8 cellular contexts compared by ENCODE assay signal in the genomic region with DNA sequence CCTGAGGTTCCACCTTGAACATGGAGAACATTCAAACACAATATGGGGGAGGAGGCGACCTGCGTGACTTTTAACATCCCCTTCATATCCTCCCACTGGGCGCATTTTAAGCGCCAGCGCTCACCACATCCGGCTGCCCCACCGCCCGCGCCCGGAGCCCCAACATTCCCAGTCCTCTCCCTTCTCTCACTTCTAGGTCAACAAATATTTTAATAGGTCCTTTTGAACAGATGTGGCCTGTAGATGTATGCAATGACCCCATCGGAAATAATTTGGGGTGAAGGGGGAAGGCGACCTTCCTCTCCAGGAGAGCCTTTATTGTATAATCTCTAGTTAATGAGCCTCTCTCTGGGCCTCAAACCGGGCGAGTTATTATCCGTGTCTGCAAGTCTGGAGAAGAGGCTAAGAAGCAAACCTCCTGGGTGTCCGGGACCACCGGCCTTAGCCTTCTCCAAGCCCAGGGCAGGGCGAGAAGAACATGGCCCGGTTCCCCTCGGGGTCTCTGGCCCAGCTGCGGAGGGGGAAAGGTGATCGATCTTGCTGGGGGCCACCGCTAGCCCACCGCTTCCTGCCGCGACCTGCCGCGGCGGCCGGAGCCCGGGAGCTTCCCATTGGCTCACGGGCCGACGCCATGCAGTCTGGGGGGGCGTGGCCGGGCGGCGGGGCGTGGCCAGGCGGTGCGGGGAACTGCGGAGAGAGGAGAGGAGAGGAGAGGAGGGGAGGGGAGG.
DNase-seq lines count a peak whose midpoint lies in the region; ATAC-seq lines count a peak whose summit lies in the region.

No MANE protein-coding gene starts in this region.

- no peaks in the 10 kb centered on the region for H3K4me1 ChIP-seq in CD8-positive, alpha-beta memory T cell (ENCODE audit: insufficient read depth, low read length)

- no peaks in the 10 kb centered on the region for H3K27me3 ChIP-seq in CD8-positive, alpha-beta memory T cell (ENCODE audit: insufficient read depth, low read length, poor library complexity, severe bottlenecking)

- no peaks in the 10 kb centered on the region for H3K36me3 Mint-ChIP-seq in CD8-positive, alpha-beta memory T cell
- H3K36me3 Mint-ChIP-seq in activated T-cell treated with anti-CD3 and anti-CD28 coated beads, Interleukin-2, amount 50 U/mL, for 72 hours (ENCODE audit: insufficient read depth in 2 of 2) = peaks cover 0 to 2% of the 10 kb centered on the region in 2 donors
- H3K36me3 Mint-ChIP-seq in natural killer cell treated with Interleukin-12 subunit alpha and Interleukin-12 subunit beta and Interleukin-15 and Interleukin-18, amount 100 ng/mL, for 72 hours = no peaks in the 10 kb centered on the region

- no peak overlapping the region for H3K27ac ChIP-seq in CD8-positive, alpha-beta memory T cell (ENCODE audit: low read depth, low read length)

- H3K27ac Mint-ChIP-seq in CD8-positive, alpha-beta memory T cell = no peak overlapping the region
- no peak overlapping the region for H3K27ac Mint-ChIP-seq in activated T-cell treated with anti-CD3 and anti-CD28 coated beads, Interleukin-2, amount 50 U/mL, for 72 hours
- no peak overlapping the region for H3K27ac Mint-ChIP-seq in natural killer cell treated with Interleukin-12 subunit alpha and Interleukin-12 subunit beta and Interleukin-15 and Interleukin-18, amount 100 ng/mL, for 72 hours

- DNase-seq in CD8-positive, alpha-beta memory T cell = peak in 4 of 5 donors; percentile 4 to 50 (median 33)
- peak; percentile 68 for DNase-seq in HCEC 1CT
- peak; percentile 56 for DNase-seq in NCI-H82 treated with DMSO at 0.1 percent for 48 hours (lab: John Stamatoyannopoulos, UW; ENCODE audit: unreplicated experiment)
- DNase-seq in activated T-cell treated with anti-CD3 and anti-CD28 coated beads, Interleukin-2, amount 50 U/mL, for 72 hours = peak; percentile 66 to 78
- peak; percentile 68 for DNase-seq in fibroblast of peridontal ligament (ENCODE audit: extremely low read depth)
- peak; percentile 82 for DNase-seq in natural killer cell treated with Interleukin-12 subunit alpha and Interleukin-12 subunit beta and Interleukin-15 and Interleukin-18, amount 100 ng/mL, for 72 hours (ENCODE audit: low spot score)
- DNase-seq in stimulated activated naive CD4-positive, alpha-beta T cell (lab: John Stamatoyannopoulos, UW) = peak; percentile 15 to 63 (median 44)
- no peak for DNase-seq in NCI-H1417 (lab: John Stamatoyannopoulos, UW)

- ATAC-seq in activated T-cell treated with anti-CD3 and anti-CD28 coated beads, Interleukin-2, amount 50 U/mL, for 72 hours (replicated peaks in 1 of 2) = peak; percentile 76 to 84
- peak; percentile 87 to 92 for ATAC-seq in natural killer cell treated with Interleukin-12 subunit alpha and Interleukin-12 subunit beta and Interleukin-15 and Interleukin-18, amount 100 ng/mL, for 72 hours

- peaks cover 20 to 43% of the 10 kb centered on the region in 2 donors for H3K27me3 Mint-ChIP-seq in CD8-positive, alpha-beta memory T cell
- H3K27me3 Mint-ChIP-seq in activated T-cell treated with anti-CD3 and anti-CD28 coated beads, Interleukin-2, amount 50 U/mL, for 72 hours (ENCODE audit: low read depth) = peaks cover 29% of the 10 kb centered on the region
- peaks cover 21 to 34% of the 10 kb centered on the region in 2 donors for H3K27me3 Mint-ChIP-seq in natural killer cell treated with Interleukin-12 subunit alpha and Interleukin-12 subunit beta and Interleukin-15 and Interleukin-18, amount 100 ng/mL, for 72 hours

- peaks cover 0 to 10% (median 4%) of the 10 kb centered on the region in 5 donors for H3K9me3 Mint-ChIP-seq in CD8-positive, alpha-beta memory T cell
- H3K9me3 Mint-ChIP-seq in activated T-cell treated with anti-CD3 and anti-CD28 coated beads, Interleukin-2, amount 50 U/mL, for 72 hours = peaks cover 0 to 2% of the 10 kb centered on the region in 2 donors
- peaks cover 3% of the 10 kb centered on the region for H3K9me3 Mint-ChIP-seq in natural killer cell treated with Interleukin-12 subunit alpha and Interleukin-12 subunit beta and Interleukin-15 and Interleukin-18, amount 100 ng/mL, for 72 hours

- peak overlapping the region; percentile 43 for H3K4me3 ChIP-seq in CD8-positive, alpha-beta memory T cell (ENCODE audit: low read length)

- H3K36me3 ChIP-seq in CD8-positive, alpha-beta memory T cell (ENCODE audit: insufficient read depth, low read length) = no peaks in the 10 kb centered on the region

- H3K4me1 Mint-ChIP-seq in CD8-positive, alpha-beta memory T cell = peaks cover 10 to 20% (median 12%) of the 10 kb centered on the region in 3 donors
- H3K4me1 Mint-ChIP-seq in activated T-cell treated with anti-CD3 and anti-CD28 coated beads, Interleukin-2, amount 50 U/mL, for 72 hours (ENCODE audit: low read depth) = peaks cover 11% of the 10 kb centered on the region
- H3K4me1 Mint-ChIP-seq in natural killer cell treated with Interleukin-12 subunit alpha and Interleukin-12 subunit beta and Interleukin-15 and Interleukin-18, amount 100 ng/mL, for 72 hours (ENCODE audit: low read depth in 2 of 2) = peaks cover 9 to 13% of the 10 kb centered on the region in 2 donors

- POLR2A ChIA-PET in CD8-positive, alpha-beta memory T cell (lab: Charles Lee) = no interaction called here

- peak overlapping the region; percentile 21 to 84 (median 54) for H3K4me3 Mint-ChIP-seq in CD8-positive, alpha-beta memory T cell
- H3K4me3 Mint-ChIP-seq in activated T-cell treated with anti-CD3 and anti-CD28 coated beads, Interleukin-2, amount 50 U/mL, for 72 hours = peak overlapping the region; percentile 74 to 81
- H3K4me3 Mint-ChIP-seq in natural killer cell treated with Interleukin-12 subunit alpha and Interleukin-12 subunit beta and Interleukin-15 and Interleukin-18, amount 100 ng/mL, for 72 hours = peak overlapping the region; percentile 87

- H3K9me3 ChIP-seq in CD8-positive, alpha-beta memory T cell (ENCODE audit: low read length) = no peaks in the 10 kb centered on the region

- CTCF ChIA-PET in CD8-positive, alpha-beta memory T cell (lab: Charles Lee) = no interaction called here

Comparison
In these comparisons a context has a peak if more than half of its experiments do, and no peak if none do; other contexts are left out.
1. DNase-seq: peak in CD8-positive, alpha-beta memory T cell (4 of 5), HCEC 1CT (single experiment), NCI-H82 treated with DMSO at 0.1 percent for 48 hours (single experiment), activated T-cell treated with anti-CD3 and anti-CD28 coated beads, Interleukin-2, amount 50 U/mL, for 72 hours (2 of 2), fibroblast of peridontal ligament (single experiment), natural killer cell treated with Interleukin-12 subunit alpha and Interleukin-12 subunit beta and Interleukin-15 and Interleukin-18, amount 100 ng/mL, for 72 hours (single experiment) and stimulated activated naive CD4-positive, alpha-beta T cell (6 of 6); none in NCI-H1417 (0 of 3).
2. Peak in every context shown above with its lines, with median percentiles within 50 percentile points of each other: H3K4me3 Mint-ChIP-seq.